ENCODE assay signal across 8 cellular contexts in genomic region chr1:151197863-151198253, GRCh38. TPM values are rescaled to one million over a fixed set of nuclear protein-coding genes. Genes with fewer than 3 reads are reported as not detected.
DNase-seq lines count a peak whose midpoint lies in the region; ATAC-seq and TF ChIP-seq lines count a peak whose summit lies in the region.

No MANE protein-coding gene starts in this region.

- ATAC-seq in HG03520 (IDR thresholded peaks at IDR 0.05; ENCODE audit: unreplicated experiment) = no peak

- H4K20me1 ChIP-seq in fibroblast of lung (ENCODE audit: control insufficient read depth, extremely low read depth, insufficient read depth, low read length) = no peaks in the 10 kb centered on the region

- H3K27me3 ChIP-seq in SJCRH30 (no peaks in the 10 kb centered on the region), fibroblast of lung (ENCODE audit: control insufficient read depth, insufficient read depth, low read length) (no peaks in the 10 kb centered on the region)

- H2AFZ ChIP-seq in fibroblast of lung (ENCODE audit: low read length) = peak overlapping the region; percentile 3

- peak overlapping the region; percentile 93 for H3K4me2 ChIP-seq in fibroblast of lung (ENCODE audit: extremely low read depth, insufficient read depth, low read length)

- no peak overlapping the region for H3K9ac ChIP-seq in fibroblast of lung (ENCODE audit: insufficient read depth, low read length)

- H3K4me1 ChIP-seq in SJCRH30 (peaks cover 2% of the 10 kb centered on the region; the same call in 1 of the 2 replicates), fibroblast of lung (ENCODE audit: control insufficient read depth, extremely low read depth, insufficient read depth, low read length) (peaks cover 5% of the 10 kb centered on the region)

- H3K27ac ChIP-seq in SJCRH30 (no peak overlapping the region; the same call in 1 of the 2 replicates), fibroblast of lung (ENCODE audit: insufficient read depth, low read length) (peak overlapping the region; percentile 95)

- peak overlapping the region; percentile 73 for H3K4me3 ChIP-seq in SJCRH30
- peak overlapping the region; percentile 79 to 99 (median 96) for H3K4me3 ChIP-seq in fibroblast of lung (replicated peaks in 1 of 4; ENCODE audit: control extremely low read depth in 1 of 4, insufficient read depth in 1 of 4, low read depth in 3 of 4, low read length in 4 of 4)
- peak overlapping the region; percentile 99 for H3K4me3 ChIP-seq in skeletal muscle cell (ENCODE audit: low read depth, low read length)

- H3K9me3 ChIP-seq in SJCRH30 (replicated peaks) = no peaks in the 10 kb centered on the region
- H3K9me3 ChIP-seq in fibroblast of lung (ENCODE audit: control insufficient read depth, insufficient read depth, low read depth, low read length) = no peaks in the 10 kb centered on the region

- no peak for TF ChIP-seq CTCF in fibroblast of lung (conservative IDR thresholded peaks at IDR 0.05 in 1 of 2, IDR thresholded peaks at IDR 0.05 in 1 of 2; ENCODE audit: low read depth in 1 of 2, low read length in 2 of 2)

- H3K36me3 ChIP-seq in SJCRH30 (peaks cover 4% of the 10 kb centered on the region; the same call in 1 of the 2 replicates), fibroblast of lung (ENCODE audit: control insufficient read depth, insufficient read depth, low read length) (no peaks in the 10 kb centered on the region)

- peak; percentile 77 for DNase-seq in NCI-H510A treated with DMSO at 0.1 percent for 48 hours (lab: John Stamatoyannopoulos, UW)
- DNase-seq in NCI-H510A (lab: John Stamatoyannopoulos, UW) = no peak
- DNase-seq in SJCRH30 = no peak
- no peak for DNase-seq in fibroblast of lung (ENCODE audit: low read depth in 2 of 2)
- no peak for DNase-seq in skeletal muscle cell (ENCODE audit: low read depth)
- DNase-seq in NCI-H1417 (lab: John Stamatoyannopoulos, UW) = no peak
- DNase-seq in NCI-H2196 treated with DMSO at 0.1 percent for 48 hours (lab: John Stamatoyannopoulos, UW; ENCODE audit: unreplicated experiment) = no peak

- H3K79me2 ChIP-seq in fibroblast of lung (ENCODE audit: control insufficient read depth, insufficient read depth, low read length) = peaks cover 39% of the 10 kb centered on the region

RNA-seq across cellular contexts. Expression of gene PIP5K1A, which starts 0.5 kb away (rescaled TPM):
- total RNA-seq in SJCRH30 (2014; rRNA removed; shearing (Covaris generic)) = 85.0 and 99.3 TPM in 2 replicates
- total RNA-seq in fibroblast of lung = 61.4 and 80.9 TPM in 2 replicates
- polyA plus RNA-seq in fibroblast of lung = 108 and 118 TPM in 2 replicates
- polyA plus RNA-seq in fibroblast of lung (2012) = 42.9 and 53.1 TPM in 2 replicates
- polyA minus RNA-seq in fibroblast of lung (ENCODE audit: low replicate concordance) = 179 and 256 TPM in 2 replicates

RNA-seq across cellular contexts. Expression of gene VPS72, which starts 7.9 kb away (rescaled TPM):
- 49.4 and 55.2 TPM in 2 replicates for total RNA-seq in SJCRH30 (2014; rRNA removed; shearing (Covaris generic))
- 42.9 and 47.5 TPM in 2 replicates for total RNA-seq in fibroblast of lung
- polyA plus RNA-seq in fibroblast of lung = 43.8 and 57.8 TPM in 2 replicates
- polyA plus RNA-seq in fibroblast of lung (2012) = 38.2 and 56.5 TPM in 2 replicates
- 29.1 and 33.5 TPM in 2 replicates for polyA minus RNA-seq in fibroblast of lung (ENCODE audit: low replicate concordance)

RNA-seq across cellular contexts. Expression of gene TMOD4, which starts 22.1 kb away (rescaled TPM):
- not detected in 2 replicates for total RNA-seq in SJCRH30 (2014; rRNA removed; shearing (Covaris generic))
- not detected in 2 replicates for total RNA-seq in fibroblast of lung
- polyA plus RNA-seq in fibroblast of lung = 0.41 and 0.53 TPM in 2 replicates
- polyA plus RNA-seq in fibroblast of lung (2012) = 0.37 TPM in 1 of 2 replicates, not detected in the other
- not detected in 2 replicates for polyA minus RNA-seq in fibroblast of lung (ENCODE audit: low replicate concordance)

RNA-seq across cellular contexts. Expression of gene SCNM1, which starts 31.9 kb away (rescaled TPM):
- total RNA-seq in SJCRH30 (2014; rRNA removed; shearing (Covaris generic)) = 48.9 and 57.8 TPM in 2 replicates
- 26.5 and 29.2 TPM in 2 replicates for total RNA-seq in fibroblast of lung
- polyA plus RNA-seq in fibroblast of lung = 29.7 and 32.7 TPM in 2 replicates
- polyA plus RNA-seq in fibroblast of lung (2012) = 44.8 and 45.9 TPM in 2 replicates
- polyA minus RNA-seq in fibroblast of lung (ENCODE audit: low replicate concordance) = 8.7 and 28.3 TPM in 2 replicates

RNA-seq across cellular contexts. Expression of gene LYSMD1, which starts 32.2 kb away (rescaled TPM):
- total RNA-seq in SJCRH30 (2014; rRNA removed; shearing (Covaris generic)) = 13.4 and 15.8 TPM in 2 replicates
- total RNA-seq in fibroblast of lung = 8.2 and 9.7 TPM in 2 replicates
- polyA plus RNA-seq in fibroblast of lung = 3.6 and 4.6 TPM in 2 replicates
- 3.8 and 5.0 TPM in 2 replicates for polyA plus RNA-seq in fibroblast of lung (2012)
- polyA minus RNA-seq in fibroblast of lung (ENCODE audit: low replicate concordance) = 3.9 and 4.7 TPM in 2 replicates
